8 cellular contexts compared by ENCODE assay signal in the genomic region with DNA sequence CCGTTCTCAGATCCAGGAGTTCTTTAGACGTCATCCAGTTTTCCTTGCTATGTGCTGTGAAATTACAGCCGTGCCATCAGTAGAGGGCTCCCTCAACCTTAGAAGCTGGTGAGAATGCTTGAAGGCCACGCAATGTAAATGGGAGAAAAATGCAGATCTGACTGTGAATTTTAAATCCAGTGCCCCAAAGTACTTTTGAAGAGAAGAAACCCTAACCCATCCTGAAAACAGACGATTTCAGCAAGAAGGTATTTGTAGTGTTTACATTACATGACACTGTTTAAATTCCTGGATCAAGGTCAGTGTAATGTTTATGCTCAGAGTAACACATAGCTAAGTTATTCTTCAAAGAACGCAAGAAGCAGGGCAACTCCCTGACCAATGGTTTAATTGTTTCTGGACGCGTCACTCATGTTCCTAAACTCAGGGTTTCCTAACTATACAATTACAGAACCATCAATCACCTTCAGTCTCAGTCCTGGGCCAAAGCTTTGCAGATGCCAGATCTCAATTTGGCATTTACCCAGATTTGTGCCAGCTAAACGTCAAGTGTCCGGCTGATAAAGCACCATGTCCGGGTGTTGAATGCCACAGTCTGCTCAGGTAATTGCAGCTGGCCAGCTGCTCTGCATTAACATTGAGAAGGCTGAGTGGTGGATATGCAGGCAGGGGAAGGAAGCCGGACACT. TPM values are rescaled to one million over a fixed set of nuclear protein-coding genes. Genes with fewer than 3 reads are reported as not detected.
A peak's percentile ranks its signal among the peaks of the same experiment; 100 is the strongest.
DNase-seq lines count a peak whose midpoint lies in the region; ATAC-seq, FAIRE-seq and TF ChIP-seq lines count a peak whose summit lies in the region.

No MANE protein-coding gene starts in this region.

- 10 to 11% methylated on average over 12 of the region's 12 CpGs for WGBS in pancreas, 2 donors

- no peak overlapping the region for H2AFZ ChIP-seq in OCI-LY1 (ENCODE audit: low read length)
- H2AFZ ChIP-seq in fibroblast of lung (ENCODE audit: low read length) = no peak overlapping the region

- H3K9me3 ChIP-seq in OCI-LY1 (ENCODE audit: low read length) (no peaks in the 10 kb centered on the region), fibroblast of lung (ENCODE audit: control insufficient read depth, insufficient read depth, low read depth, low read length) (no peaks in the 10 kb centered on the region), pancreas (no peaks in the 10 kb centered on the region)

- H3K4me1 ChIP-seq in OCI-LY1 (ENCODE audit: insufficient read depth, low read length, severe bottlenecking) (no peaks in the 10 kb centered on the region), fibroblast of lung (ENCODE audit: control insufficient read depth, extremely low read depth, insufficient read depth, low read length) (peaks cover 9% of the 10 kb centered on the region), pancreas (peaks cover 0 to 12% (median 5%) of the 10 kb centered on the region in 3 donors)

- FAIRE-seq in pancreas (lab: Jason Lieb, UNC) = peak; percentile 80

- H3K4me3 ChIP-seq in OCI-LY1 (ENCODE audit: low read depth, low read length, poor library complexity, severe bottlenecking) = no peak overlapping the region
- no peak overlapping the region for H3K4me3 ChIP-seq in fibroblast of lung (replicated peaks in 1 of 4; ENCODE audit: control extremely low read depth in 1 of 4, insufficient read depth in 1 of 4, low read depth in 3 of 4, low read length in 4 of 4)
- H3K4me3 ChIP-seq in pancreas = no peak overlapping the region

- H3K9ac ChIP-seq in OCI-LY1 (ENCODE audit: low read length) (no peak overlapping the region), fibroblast of lung (ENCODE audit: insufficient read depth, low read length) (no peak overlapping the region)

- peak; percentile 80 to 88 for DNase-seq in fibroblast of lung (ENCODE audit: low read depth in 2 of 2)
- peak in 2 of 6 donors; percentile 39 to 64 for DNase-seq in pancreas
- DNase-seq in stimulated activated CD4-positive, alpha-beta T cell treated with anti-CD3 and anti-CD28 coated beads, Interleukin-4, amount 100 ng/mL, for 4 hours = no peak

- H3K79me2 ChIP-seq in OCI-LY1 (ENCODE audit: insufficient read depth, low read length) (no peaks in the 10 kb centered on the region), fibroblast of lung (ENCODE audit: control insufficient read depth, insufficient read depth, low read length) (no peaks in the 10 kb centered on the region)

- ATAC-seq in pancreas (peak; percentile 78 to 87 (median 83)), HG03469 (IDR thresholded peaks at IDR 0.05; ENCODE audit: unreplicated experiment) (no peak), HG03442 (IDR thresholded peaks at IDR 0.05; ENCODE audit: unreplicated experiment) (no peak), GM18873 (IDR thresholded peaks at IDR 0.05; ENCODE audit: low FRiP score, unreplicated experiment) (no peak)

- H3K27ac ChIP-seq in OCI-LY1 (ENCODE audit: low read depth, low read length, poor library complexity, severe bottlenecking) = no peak overlapping the region
- H3K27ac ChIP-seq in fibroblast of lung (ENCODE audit: insufficient read depth, low read length) = no peak overlapping the region
- H3K27ac ChIP-seq in pancreas = no peak overlapping the region

- H3F3A ChIP-seq in OCI-LY1 (ENCODE audit: insufficient read depth, low read length) = no peaks in the 10 kb centered on the region

- peaks cover 3% of the 10 kb centered on the region; the same call in 1 of the 2 replicates for H3K27me3 ChIP-seq in OCI-LY1 (ENCODE audit: insufficient read depth, low read length)
- H3K27me3 ChIP-seq in fibroblast of lung (ENCODE audit: control insufficient read depth, insufficient read depth, low read length) = peaks cover 16% of the 10 kb centered on the region
- H3K27me3 ChIP-seq in pancreas = no peaks in the 10 kb centered on the region

- no peaks in the 10 kb centered on the region for H3K9me2 ChIP-seq in OCI-LY1 (ENCODE audit: low read depth, low read length)

- no peaks in the 10 kb centered on the region for H4K20me1 ChIP-seq in OCI-LY1 (ENCODE audit: insufficient read depth, low read length)
- no peaks in the 10 kb centered on the region for H4K20me1 ChIP-seq in fibroblast of lung (ENCODE audit: control insufficient read depth, extremely low read depth, insufficient read depth, low read length)

- H3K4me2 ChIP-seq in OCI-LY1 (ENCODE audit: low read length) (no peak overlapping the region), fibroblast of lung (ENCODE audit: extremely low read depth, insufficient read depth, low read length) (peak overlapping the region; percentile 60)

- intact Hi-C loops in pancreas (cut with DNase I) = no loop called here

- no peaks in the 10 kb centered on the region for H3K36me3 ChIP-seq in OCI-LY1 (ENCODE audit: insufficient read depth, low read length)
- no peaks in the 10 kb centered on the region for H3K36me3 ChIP-seq in fibroblast of lung (ENCODE audit: control insufficient read depth, insufficient read depth, low read length)
- no peaks in the 10 kb centered on the region for H3K36me3 ChIP-seq in pancreas

- TF ChIP-seq CTCF in GM12872 (IDR thresholded peaks at IDR 0.05; ENCODE audit: insufficient read depth, low read depth, low read length) (peak; percentile 25; the same call in 1 of the 3 replicates), OCI-LY1 (IDR thresholded peaks at IDR 0.05; ENCODE audit: low read length) (peak; percentile 25; the same call in 1 of the 2 replicates), fibroblast of lung (conservative IDR thresholded peaks at IDR 0.05 in 1 of 2, IDR thresholded peaks at IDR 0.05 in 1 of 2; ENCODE audit: low read depth in 1 of 2, low read length in 2 of 2) (peak; percentile 65 to 68), pancreas (IDR thresholded peaks at IDR 0.05) (no peak)

RNA-seq across cellular contexts. Expression of gene ADAMTS8, which starts 38.2 kb away (rescaled TPM):
- total RNA-seq in fibroblast of lung (8.5 and 15.0 TPM in 2 replicates), pancreas (1 to 10 TPM in 2 of 6 donors, under 1 TPM in 3, not detected in 1; 0.04 to 1.6 (median 0.22) TPM)
- polyA plus RNA-seq in fibroblast of lung (17.5 and 18.8 TPM in 2 replicates), pancreas (under 1 TPM; 0.42 TPM)
- polyA plus RNA-seq in fibroblast of lung (2012) = 19.6 and 21.9 TPM in 2 replicates
- polyA minus RNA-seq in fibroblast of lung (ENCODE audit: low replicate concordance) = 16.6 and 17.2 TPM in 2 replicates

RNA-seq across cellular contexts. Expression of gene ADAMTS15, which starts 58.2 kb away (rescaled TPM):
- 23.4 and 24.9 TPM in 2 replicates for total RNA-seq in fibroblast of lung
- polyA plus RNA-seq in fibroblast of lung = 14.9 and 18.2 TPM in 2 replicates
- 22.3 and 26.8 TPM in 2 replicates for polyA plus RNA-seq in fibroblast of lung (2012)
- 54.4 and 58.7 TPM in 2 replicates for polyA minus RNA-seq in fibroblast of lung (ENCODE audit: low replicate concordance)
- 1 to 10 TPM in 2 of 6 donors, under 1 TPM in 4; 0.14 to 1.2 (median 0.69) TPM for total RNA-seq in pancreas
- 1 to 10 TPM in 1 of 2 donors, under 1 TPM in 1; 0.63 to 1.2 TPM for polyA plus RNA-seq in pancreas

Comparison
In these comparisons a context has a peak if more than half of its experiments do, and no peak if none do; other contexts are left out.
1. CTCF ChIP-seq: peak in GM12872 (single experiment), OCI-LY1 (single experiment) and fibroblast of lung (2 of 2); none in pancreas (0 of 4).
2. DNase-seq: peak in fibroblast of lung (2 of 2); none in stimulated activated CD4-positive, alpha-beta T cell treated with anti-CD3 and anti-CD28 coated beads, Interleukin-4, amount 100 ng/mL, for 4 hours (0 of 2).
3. ATAC-seq: peak in pancreas (4 of 4); none in HG03469 (single experiment), HG03442 (single experiment) and GM18873 (single experiment).
4. RNA of gene ADAMTS15, which starts 58.2 kb away (total RNA-seq): 23.4 to 24.9 TPM in fibroblast of lung; 0.14 to 1.2 TPM in pancreas; every median in the first group is over 10 times any median in the second.